ENCODE assay signal across 2 cellular contexts in genomic region chr1:36396359-36396758, GRCh38.
TF ChIP-seq lines count a peak whose summit lies in the region.

No MANE protein-coding gene starts in this region.

TF ChIP-seq in HCT116, 20 proteins besides CTCF, POLR2A, EP300 and RAD21 (continued from another document):
- TF ChIP-seq, protein P1, sequence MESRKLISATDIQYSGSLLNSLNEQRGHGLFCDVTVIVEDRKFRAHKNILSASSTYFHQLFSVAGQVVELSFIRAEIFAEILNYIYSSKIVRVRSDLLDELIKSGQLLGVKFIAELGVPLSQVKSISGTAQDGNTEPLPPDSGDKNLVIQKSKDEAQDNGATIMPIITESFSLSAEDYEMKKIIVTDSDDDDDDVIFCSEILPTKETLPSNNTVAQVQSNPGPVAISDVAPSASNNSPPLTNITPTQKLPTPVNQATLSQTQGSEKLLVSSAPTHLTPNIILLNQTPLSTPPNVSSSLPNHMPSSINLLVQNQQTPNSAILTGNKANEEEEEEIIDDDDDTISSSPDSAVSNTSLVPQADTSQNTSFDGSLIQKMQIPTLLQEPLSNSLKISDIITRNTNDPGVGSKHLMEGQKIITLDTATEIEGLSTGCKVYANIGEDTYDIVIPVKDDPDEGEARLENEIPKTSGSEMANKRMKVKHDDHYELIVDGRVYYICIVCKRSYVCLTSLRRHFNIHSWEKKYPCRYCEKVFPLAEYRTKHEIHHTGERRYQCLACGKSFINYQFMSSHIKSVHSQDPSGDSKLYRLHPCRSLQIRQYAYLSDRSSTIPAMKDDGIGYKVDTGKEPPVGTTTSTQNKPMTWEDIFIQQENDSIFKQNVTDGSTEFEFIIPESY (IDR thresholded peaks at IDR 0.05; ENCODE audit: extremely low read depth, insufficient replicate concordance, low read length): no peak
- no peak for TF ChIP-seq ELF1 (IDR thresholded peaks at IDR 0.05; ENCODE audit: borderline replicate concordance, low read depth)
- no peak for TF ChIP-seq CBX3 (IDR thresholded peaks at IDR 0.05; ENCODE audit: low read depth)
- no peak for TF ChIP-seq EZH2phosphoT487 (IDR thresholded peaks at IDR 0.05; ENCODE audit: borderline replicate concordance)
- no peak for TF ChIP-seq YY1 (IDR thresholded peaks at IDR 0.05; ENCODE audit: extremely low read depth, insufficient replicate concordance, low read depth, low read length)
- TF ChIP-seq POLR2AphosphoS5 (IDR thresholded peaks at IDR 0.05; ENCODE audit: low read depth, low read length): no peak
- no peak for TF ChIP-seq SP1 (IDR thresholded peaks at IDR 0.05; ENCODE audit: low read depth)
- no peak for TF ChIP-seq SRF (IDR thresholded peaks at IDR 0.05; ENCODE audit: low read depth)
- TF ChIP-seq ZFX (IDR thresholded peaks at IDR 0.05): no peak

TF ChIP-seq in neural cell, 6 proteins besides CTCF, POLR2A, EP300 and RAD21 (continued from another document):
- TF ChIP-seq REST (IDR thresholded peaks at IDR 0.05; ENCODE audit: borderline replicate concordance) (no peak), TAF1 (IDR thresholded peaks at IDR 0.05; ENCODE audit: low read depth) (no peak)
